ENCODE assay signal across 1 cellular context in genomic region chr7:73565675-73566342, GRCh38.
TF ChIP-seq lines count a peak whose summit lies in the region.

No MANE protein-coding gene starts in this region.

TF ChIP-seq in GM12878, 131 proteins besides CTCF, POLR2A, EP300 and RAD21:
- TF ChIP-seq ZNF592 (IDR thresholded peaks at IDR 0.05) (no peak), ZBTB4 (CRISPR knock-in tag; IDR thresholded peaks at IDR 0.05) (no peak), IKZF2 (IDR thresholded peaks at IDR 0.05) (no peak), TCF3 (IDR thresholded peaks at IDR 0.05; ENCODE audit: borderline replicate concordance, insufficient read depth, low read depth, low read length) (no peak), MYB (IDR thresholded peaks at IDR 0.05; ENCODE audit: borderline replicate concordance, low read depth, low read length) (no peak), BCLAF1 (IDR thresholded peaks at IDR 0.05) (no peak)
